Comparison of ENCODE assay signal across 14 cellular contexts in the genomic region with DNA sequence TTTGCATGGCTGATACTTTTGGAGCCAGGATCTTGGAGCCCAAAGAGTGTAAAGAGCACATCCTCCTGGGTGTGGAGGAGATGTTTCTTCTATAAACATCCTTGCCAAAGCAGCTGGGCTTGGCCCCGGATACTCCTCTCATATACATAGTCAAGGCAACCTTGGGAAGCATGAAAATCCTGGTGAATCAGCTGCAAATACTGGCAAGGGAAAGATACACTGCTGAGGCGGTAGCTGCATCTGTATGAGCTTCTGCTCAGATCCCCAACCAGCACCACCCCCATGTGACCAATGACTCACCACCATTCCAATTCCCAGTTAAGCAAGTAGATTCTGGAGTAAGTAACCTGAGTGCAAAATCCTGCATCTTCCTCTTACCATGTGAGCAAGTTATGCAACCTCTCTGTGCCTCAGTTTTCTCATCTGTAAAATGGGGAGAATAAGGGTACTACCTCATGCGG.
DNase-seq lines count a peak whose midpoint lies in the region; ATAC-seq and TF ChIP-seq lines count a peak whose summit lies in the region.
"Had no signal": no experiment of that assay in that cellular context is flagged by ENCODE, and none has a peak within 500 bp of the region (broad histone marks: within the 10 kb centered on the region; RNA-seq: fewer than 3 reads in every experiment).

No MANE protein-coding gene starts in this region.

- H3K36me3 ChIP-seq in BE2C (no peaks in the 10 kb centered on the region), osteoblast (ENCODE audit: insufficient read depth, low read length) (no peaks in the 10 kb centered on the region)

- H3K4me1 ChIP-seq in BE2C (no peaks in the 10 kb centered on the region), osteoblast (ENCODE audit: insufficient read depth, low read length) (no peaks in the 10 kb centered on the region)

- no peak overlapping the region for H3K4me3 Mint-ChIP-seq in naive thymus-derived CD8-positive, alpha-beta T cell
- H3K4me3 Mint-ChIP-seq: activated CD4-positive, alpha-beta T cell treated with anti-CD3 and anti-CD28 coated beads for 36 hours; dendritic cell treated with granulocyte-macrophage colony-stimulating factor and Interleukin-4, amounts not matched to agents 40 ng/mL and 50 ng/mL, for 4 days; nephron progenitor cell had no signal

- no peaks in the 10 kb centered on the region for H3K79me2 ChIP-seq in osteoblast (ENCODE audit: insufficient read depth, low read length)

- H3K27me3 ChIP-seq in BE2C (no peaks in the 10 kb centered on the region), osteoblast (ENCODE audit: insufficient read depth, low read length) (peaks cover 4% of the 10 kb centered on the region)

- H3K36me3 Mint-ChIP-seq in naive thymus-derived CD8-positive, alpha-beta T cell = peaks cover 0 to 5% (median 0%) of the 10 kb centered on the region in 3 donors

- no peak overlapping the region for H3K27ac Mint-ChIP-seq in naive thymus-derived CD8-positive, alpha-beta T cell
- H3K27ac Mint-ChIP-seq: activated CD4-positive, alpha-beta T cell treated with anti-CD3 and anti-CD28 coated beads for 36 hours; dendritic cell treated with granulocyte-macrophage colony-stimulating factor and Interleukin-4, amounts not matched to agents 40 ng/mL and 50 ng/mL, for 4 days had no signal

- peaks cover 1 to 15% (median 5%) of the 10 kb centered on the region in 5 donors for H3K27me3 Mint-ChIP-seq in naive thymus-derived CD8-positive, alpha-beta T cell
- H3K27me3 Mint-ChIP-seq: dendritic cell treated with granulocyte-macrophage colony-stimulating factor and Interleukin-4, amounts not matched to agents 40 ng/mL and 50 ng/mL, for 4 days had no signal

- H4K20me1 ChIP-seq in osteoblast (ENCODE audit: insufficient read depth, low read length) = no peaks in the 10 kb centered on the region

- H3K4me1 Mint-ChIP-seq in naive thymus-derived CD8-positive, alpha-beta T cell = no peaks in the 10 kb centered on the region
- H3K4me1 Mint-ChIP-seq: activated CD4-positive, alpha-beta T cell treated with anti-CD3 and anti-CD28 coated beads for 36 hours had no signal

- H3K9me3 Mint-ChIP-seq in naive thymus-derived CD8-positive, alpha-beta T cell = peaks cover 0 to 31% (median 3%) of the 10 kb centered on the region in 9 donors
- H3K9me3 Mint-ChIP-seq: dendritic cell treated with granulocyte-macrophage colony-stimulating factor and Interleukin-4, amounts not matched to agents 40 ng/mL and 50 ng/mL, for 4 days had no signal

- H3K4me3 ChIP-seq in BE2C (ENCODE audit: low read depth, low read length) (no peak overlapping the region), osteoblast (ENCODE audit: insufficient read depth, low read length) (no peak overlapping the region)

- H3K4me2 ChIP-seq in osteoblast (ENCODE audit: insufficient read depth, low read length) = no peak overlapping the region

- ATAC-seq in naive thymus-derived CD8-positive, alpha-beta T cell = no peak
- ATAC-seq: activated CD4-positive, alpha-beta T cell treated with anti-CD3 and anti-CD28 coated beads for 36 hours had no signal

- DNase-seq in BE2C = peak; percentile 16
- peak; percentile 30 for DNase-seq in RKO (ENCODE audit: low spot score)
- peak; percentile 55 for DNase-seq in fibroblast of the conjunctiva (ENCODE audit: low read depth)
- peak; percentile 65 for DNase-seq in osteoblast (ENCODE audit: insufficient read length, low spot score, missing footprints)
- DNase-seq in midbrain (lab: John Stamatoyannopoulos, UW) = no peak
- DNase-seq in naive thymus-derived CD8-positive, alpha-beta T cell = no peak
- no peak for DNase-seq in GM20000 (ENCODE audit: low spot score)
- DNase-seq in activated CD8-positive, alpha-beta memory T cell treated with anti-CD3 and anti-CD28 coated beads, Interleukin-2, amount 50 U/mL, for 4 hours = no peak
- DNase-seq: activated CD4-positive, alpha-beta T cell treated with anti-CD3 and anti-CD28 coated beads for 36 hours; activated effector memory CD4-positive, alpha-beta T cell treated with anti-CD3 and anti-CD28 coated beads, Interleukin-2, amount 50 U/mL, for 16 hours; NCI-H526 treated with DMSO at 0.1 percent for 48 hours had no signal

- H3K27ac ChIP-seq in osteoblast (ENCODE audit: low read depth, low read length) = no peak overlapping the region
- H3K27ac ChIP-seq: C4-2B had no signal

- H2AFZ ChIP-seq in osteoblast (ENCODE audit: low read length) = no peak overlapping the region

- POLR2A ChIA-PET in naive thymus-derived CD8-positive, alpha-beta T cell (lab: Charles Lee) = no interaction called here

- no peak for TF ChIP-seq CTCF in BE2C (IDR thresholded peaks at IDR 0.05; ENCODE audit: low read depth, low read length)
- TF ChIP-seq CTCF in osteoblast (IDR thresholded peaks at IDR 0.05; ENCODE audit: extremely low read depth, low read depth, low read length) = no peak
- no peak for TF ChIP-seq CTCF in GM20000 (IDR thresholded peaks at IDR 0.05; ENCODE audit: extremely low read depth, missing control alignments)

- no peaks in the 10 kb centered on the region for H3K9me3 ChIP-seq in BE2C
- no peaks in the 10 kb centered on the region for H3K9me3 ChIP-seq in osteoblast (ENCODE audit: low read depth, low read length)

Comparison
In these comparisons a context has a peak if more than half of its experiments do, and no peak if none do; other contexts are left out.
1. DNase-seq: peak in BE2C (single experiment), RKO (single experiment), fibroblast of the conjunctiva (single experiment) and osteoblast (single experiment); none in midbrain (single experiment), naive thymus-derived CD8-positive, alpha-beta T cell (0 of 10), GM20000 (single experiment) and activated CD8-positive, alpha-beta memory T cell treated with anti-CD3 and anti-CD28 coated beads, Interleukin-2, amount 50 U/mL, for 4 hours (single experiment).